In genomic region chr5:132377738-132378137, GRCh38 we compare ENCODE assay signal across 21 cellular contexts. TPM values are rescaled to one million over a fixed set of nuclear protein-coding genes. Genes with fewer than 3 reads are reported as not detected.
A peak's percentile ranks its signal among the peaks of the same experiment; 100 is the strongest.
DNase-seq lines count a peak whose midpoint lies in the region; ATAC-seq and TF ChIP-seq lines count a peak whose summit lies in the region.
"Had no signal": no experiment of that assay in that cellular context is flagged by ENCODE, and none has a peak within 500 bp of the region (broad histone marks: within the 10 kb centered on the region; RNA-seq: fewer than 3 reads in every experiment).

No MANE protein-coding gene starts in this region.

- WGBS in ovary, 3 donors: 72 to 82% (median 82%) methylated on average over 7 of the region's 7 CpGs

- ATAC-seq in GM21825 (IDR thresholded peaks at IDR 0.05; ENCODE audit: unreplicated experiment) (no peak), HG03342 (IDR thresholded peaks at IDR 0.05; ENCODE audit: unreplicated experiment) (no peak)
- ATAC-seq: Panc1 had no signal

- H3K36me3 ChIP-seq in breast epithelium (no peaks in the 10 kb centered on the region), ovary (no peaks in the 10 kb centered on the region)

- no peak for TF ChIP-seq EP300 in ovary (IDR thresholded peaks at IDR 0.05)

- H3K27me3 ChIP-seq in breast epithelium (no peaks in the 10 kb centered on the region), layer of hippocampus (ENCODE audit: control insufficient read depth, insufficient read depth, low read length) (no peaks in the 10 kb centered on the region), ovary (no peaks in the 10 kb centered on the region)

- intact Hi-C loops in breast epithelium (cut with DNase I; ENCODE audit: low total_unique reads) (no loop called here), ovary (cut with DNase I) (loop anchor here in 2 of 4 donors (10.0 kb wide), 1 partner anchor 83 kb away; the partner anchor contains the start of gene SLC22A4 (in 2 of the 2))

- H3K27ac ChIP-seq in C4-2B (0 out of 2 replicates have a peak overlapping the region, but pooled peaks have one; percentile 15), breast epithelium (peak overlapping the region; percentile 72 to 74), layer of hippocampus (ENCODE audit: low read depth, low read length) (peak overlapping the region; percentile 73), substantia nigra (ENCODE audit: low read depth, low read length, poor library complexity, severe bottlenecking) (peak overlapping the region; percentile 46), ovary (no peak overlapping the region)

- H3K4me1 ChIP-seq in breast epithelium (peaks cover 8 to 14% of the 10 kb centered on the region in 2 donors), ovary (ENCODE audit: insufficient read depth) (no peaks in the 10 kb centered on the region)

- no peak for TF ChIP-seq POLR2A in breast epithelium (IDR thresholded peaks at IDR 0.05)
- TF ChIP-seq POLR2A in ovary (IDR thresholded peaks at IDR 0.05): no peak

- DNase-seq in breast epithelium (ENCODE audit: low spot score in 2 of 2) (no peak), substantia nigra (lab: John Stamatoyannopoulos, UW) (peak in 1 of 49 donors; percentile 5), ovary (no peak)
- no peak for DNase-seq in stimulated activated CD4-positive, alpha-beta T cell treated with anti-CD3 and anti-CD28 coated beads, Interleukin-4, amount 100 ng/mL, for 24 hours
- DNase-seq: 8988T; AML-193; CD8-positive, alpha-beta memory T cell; GDM1; Karpas-422; NCI-H1694; NCI-H2081; NCI-H2171; NCI-H345; NCI-H524; NCI-H774; NK-92 treated with Interleukin-12 subunit alpha and Interleukin-12 subunit beta, amount 100 ng/mL, for 24 hours had no signal

- H3K4me3 ChIP-seq in breast epithelium (no peak overlapping the region), ovary (no peak overlapping the region)

- TF ChIP-seq CTCF in C4-2B (conservative IDR thresholded peaks at IDR 0.05): no peak
- TF ChIP-seq CTCF in breast epithelium (IDR thresholded peaks at IDR 0.05): no peak
- no peak for TF ChIP-seq CTCF in ovary (IDR thresholded peaks at IDR 0.05)

- H3K9me3 ChIP-seq in breast epithelium: no peaks in the 10 kb centered on the region
- no peaks in the 10 kb centered on the region for H3K9me3 ChIP-seq in ovary

RNA-seq across cellular contexts. Expression of gene SLC22A5, which starts 8.2 kb away (rescaled TPM):
- 10 to 100 TPM in 2 of 3 donors, 1 to 10 TPM in 1; 6.6 to 31.5 (median 23.3) TPM for total RNA-seq in breast epithelium
- 10 to 100 TPM in 6 of 7 donors, 1 to 10 TPM in 1; 8.7 to 37.5 (median 10.6) TPM for total RNA-seq in ovary
- 10 to 100 TPM in 1 of 2 donors, 1 to 10 TPM in 1; 5.2 to 10.4 TPM for polyA plus RNA-seq in ovary

Comparison
In these comparisons a context has a peak if more than half of its experiments do, and no peak if none do; other contexts are left out.
1. H3K27ac ChIP-seq: peak in C4-2B (single experiment), breast epithelium (2 of 2), layer of hippocampus (single experiment) and substantia nigra (single experiment); none in ovary (0 of 2).